17 cellular contexts compared by ENCODE assay signal in the genomic region with DNA sequence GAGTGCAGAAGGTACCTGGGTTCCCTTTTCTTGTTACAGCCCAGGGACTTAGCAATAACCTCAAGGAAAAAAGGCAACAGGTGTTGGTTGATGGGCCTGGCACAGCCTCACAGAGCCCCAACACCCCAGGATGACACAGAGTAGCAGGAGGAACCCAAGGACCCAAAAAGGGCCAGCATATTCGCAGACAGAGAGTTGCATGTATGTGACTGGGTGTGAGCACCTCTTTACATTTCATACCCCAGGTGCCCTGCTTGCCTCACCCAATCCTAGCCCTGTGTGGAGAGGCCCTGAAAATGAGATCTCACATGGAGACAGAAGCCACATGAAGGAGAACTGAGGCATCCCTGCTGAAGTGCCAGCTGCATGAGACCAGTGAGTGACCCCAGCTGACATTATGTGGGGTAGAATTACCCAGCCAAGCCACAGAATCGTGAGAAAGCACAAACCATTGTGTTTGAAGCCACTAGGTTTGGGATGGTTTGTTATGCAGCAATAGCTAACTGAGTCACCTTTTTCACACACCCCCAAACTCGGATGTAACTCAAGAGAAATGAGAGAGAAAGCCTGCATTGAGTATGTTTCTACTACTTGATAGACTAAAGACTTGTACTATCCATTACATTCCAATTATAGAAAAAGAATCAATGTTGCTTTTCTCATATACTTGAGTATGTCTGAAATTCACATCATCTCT. TPM values are rescaled to one million over a fixed set of nuclear protein-coding genes. Genes with fewer than 3 reads are reported as not detected.
DNase-seq lines count a peak whose midpoint lies in the region; ATAC-seq, FAIRE-seq and TF ChIP-seq lines count a peak whose summit lies in the region.
"Had no signal": no experiment of that assay in that cellular context is flagged by ENCODE, and none has a peak within 500 bp of the region (broad histone marks: within the 10 kb centered on the region; RNA-seq: fewer than 3 reads in every experiment).

No MANE protein-coding gene starts in this region.

- H3K27ac ChIP-seq in gastrocnemius medialis = peak overlapping the region; percentile 69 to 91 (median 82)
- H3K27ac ChIP-seq in small intestine (ENCODE audit: low read depth in 1 of 2, low read length in 1 of 2) = no peak overlapping the region
- H3K27ac ChIP-seq: 22Rv1, PC-9 had no signal

- H3K4me3 ChIP-seq in gastrocnemius medialis (no peak overlapping the region), small intestine (ENCODE audit: low read depth in 1 of 2, low read length in 2 of 2) (no peak overlapping the region)
- H3K4me3 ChIP-seq: PC-9 had no signal

- WGBS in small intestine, 3 donors = 72 to 85% (median 80%) methylated on average over 3 of the region's 3 CpGs

- peaks cover 30 to 38% of the 10 kb centered on the region in 2 donors for H3K4me1 ChIP-seq in gastrocnemius medialis
- H3K4me1 ChIP-seq in small intestine (ENCODE audit: control insufficient read depth in 2 of 2, insufficient read depth in 1 of 2, low read depth in 1 of 2, low read length in 1 of 2) = no peaks in the 10 kb centered on the region
- H3K4me1 ChIP-seq: BE2C had no signal

- H3K9me3 ChIP-seq in gastrocnemius medialis = no peaks in the 10 kb centered on the region
- H3K9me3 ChIP-seq in small intestine (ENCODE audit: control insufficient read depth, low read depth) = no peaks in the 10 kb centered on the region
- H3K9me3 ChIP-seq: BE2C had no signal

- H3K36me3 ChIP-seq in gastrocnemius medialis (no peaks in the 10 kb centered on the region), small intestine (ENCODE audit: control insufficient read depth in 2 of 2, insufficient read depth in 2 of 2, low read length in 2 of 2) (no peaks in the 10 kb centered on the region)
- H3K36me3 ChIP-seq: BE2C had no signal

- ATAC-seq in left lobe of liver = no peak
- peak in 1 of 2 donors; percentile 12 for ATAC-seq in gastrocnemius medialis

- peak; percentile 2 for DNase-seq in activated CD4-positive, alpha-beta T cell treated with anti-CD3 and anti-CD28 coated beads for 1 hour
- DNase-seq in activated CD4-positive, alpha-beta T cell treated with anti-CD3 and anti-CD28 coated beads, Interleukin-2, amount 50 U/mL, for 48 hours = no peak
- DNase-seq in LHCN-M2 (ENCODE audit: low read depth) (peak; percentile 10), left lobe of liver (ENCODE audit: low spot score) (peak; percentile 23), gastrocnemius medialis (peak in 1 of 2 donors; percentile 17), small intestine (no peak), kidney glomerular epithelial cell (lab: John Stamatoyannopoulos, UW) (no peak), MV-4-11 (lab: John Stamatoyannopoulos, UW) (no peak)
- DNase-seq: BE2C; CD4-positive, alpha-beta T cell; H7; MM.1S; NCI-H1105; NCI-H1694; NCI-H524; PC-9 had no signal

- intact Hi-C loops in gastrocnemius medialis (cut with DNase I; ENCODE audit: low total_unique reads) = no loop called here

- H3K27me3 ChIP-seq in gastrocnemius medialis (no peaks in the 10 kb centered on the region), small intestine (ENCODE audit: control insufficient read depth in 2 of 2, insufficient read depth in 2 of 2, low read length in 2 of 2) (no peaks in the 10 kb centered on the region)
- H3K27me3 ChIP-seq: BE2C had no signal

- TF ChIP-seq POLR2A in gastrocnemius medialis (IDR thresholded peaks at IDR 0.05) = no peak

- TF ChIP-seq CTCF in gastrocnemius medialis (IDR thresholded peaks at IDR 0.05 in 4 of 5, conservative IDR thresholded peaks at IDR 0.05 in 1 of 5) = no peak

- in situ Hi-C loops in gastrocnemius medialis (cut with MboI; ENCODE audit: low sequenced_read_pairs in 4 of 4) = loop anchor here in 1 of 4 donors (25.0 kb wide), 1 partner anchor 142 kb away; the partner anchor contains the start of genes SEC22C and SS18L2

- FAIRE-seq in small intestine (lab: Jason Lieb, UNC) = no peak

RNA-seq across cellular contexts. Expression of gene HHATL, which starts 26.2 kb away (rescaled TPM):
- total RNA-seq in LHCN-M2 (2014; rRNA removed) (not detected in 2 replicates), left lobe of liver (0.40 TPM), gastrocnemius medialis (100 to 1,000 TPM in 2 of 4 donors, 10 to 100 TPM in 2; 78.0 to 309 (median 164) TPM)
- not detected for polyA plus RNA-seq in LHCN-M2 (2012)
- polyA plus RNA-seq in small intestine = 1 to 10 TPM in 2 of 3 donors, under 1 TPM in 1; 0.15 to 5.4 (median 2.2) TPM
- total RNA-seq: CD4-positive, alpha-beta T cell; H7; PC-9 had no signal

RNA-seq across cellular contexts. Expression of gene KLHL40, which starts 43.5 kb away (rescaled TPM):
- total RNA-seq in LHCN-M2 (2014; rRNA removed) = 0.06 TPM in 1 of 2 replicates, not detected in the other
- polyA plus RNA-seq in LHCN-M2 (2012) = 0.04 TPM
- not detected for total RNA-seq in left lobe of liver
- total RNA-seq in gastrocnemius medialis = 100 to 1,000 TPM; 197 to 682 (median 397) TPM
- 1 to 10 TPM in 1 of 3 donors, under 1 TPM in 2; 0.01 to 1.1 (median 0.81) TPM for polyA plus RNA-seq in small intestine
- total RNA-seq: CD4-positive, alpha-beta T cell; H7; PC-9 had no signal

RNA-seq across cellular contexts. Expression of gene CCDC13, which starts 44.2 kb away (rescaled TPM):
- total RNA-seq in LHCN-M2 (2014; rRNA removed) (0.57 and 0.77 TPM in 2 replicates), left lobe of liver (1.6 TPM), gastrocnemius medialis (1 to 10 TPM in 2 of 4 donors, under 1 TPM in 2; 0.12 to 1.5 (median 1.1) TPM)
- polyA plus RNA-seq in LHCN-M2 (2012) = 0.17 TPM
- polyA plus RNA-seq in small intestine = 1 to 10 TPM in 1 of 3 donors, under 1 TPM in 2; 0.37 to 2.7 (median 0.81) TPM

Comparison
In these comparisons a context has a peak if more than half of its experiments do, and no peak if none do; other contexts are left out.
1. DNase-seq: peak in activated CD4-positive, alpha-beta T cell treated with anti-CD3 and anti-CD28 coated beads for 1 hour (single experiment), LHCN-M2 (single experiment) and left lobe of liver (single experiment); none in activated CD4-positive, alpha-beta T cell treated with anti-CD3 and anti-CD28 coated beads, Interleukin-2, amount 50 U/mL, for 48 hours (0 of 2), small intestine (single experiment), kidney glomerular epithelial cell (single experiment) and MV-4-11 (single experiment).
2. H3K27ac ChIP-seq: peak in gastrocnemius medialis (4 of 4); none in small intestine (0 of 2).
3. RNA of gene HHATL, which starts 26.2 kb away (total RNA-seq): 78.0 to 309 TPM in gastrocnemius medialis; 0.40 TPM in left lobe of liver (single experiment) and not detected in LHCN-M2; every median in the first group is over 10 times any median in the second.
4. RNA of gene KLHL40, which starts 43.5 kb away (total RNA-seq): 197 to 682 TPM in gastrocnemius medialis; 0.06 TPM in LHCN-M2 and not detected in left lobe of liver (single experiment); every median in the first group is over 100 times any median in the second.